Comparison of ENCODE assay signal across 8 cellular contexts in genomic region chr14:51873221-51873893, GRCh38. TPM values are rescaled to one million over a fixed set of nuclear protein-coding genes. Genes with fewer than 3 reads are reported as not detected.
DNase-seq lines count a peak whose midpoint lies in the region; ATAC-seq and TF ChIP-seq lines count a peak whose summit lies in the region.

No MANE protein-coding gene starts in this region.

- H3K9ac ChIP-seq in Loucy (ENCODE audit: low read depth, low read length, poor library complexity, severe bottlenecking), result no peak overlapping the region

- POLR2A ChIA-PET in activated CD8-positive, alpha-beta T cell treated with anti-CD3 and anti-CD28 coated beads for 36 hours (lab: Charles Lee), result interaction anchor here (0.6 to 4.0 kb wide), 9 partner anchors 9 to 61 kb away, joined by 3 to 25 read pairs (median 3); partner anchors contain the start of gene GNG2

- H3K36me3 Mint-ChIP-seq in activated CD8-positive, alpha-beta T cell treated with anti-CD3 and anti-CD28 coated beads for 36 hours (ENCODE audit: low read depth), result peaks cover 66% of the 10 kb centered on the region
- H3K36me3 Mint-ChIP-seq in glutamatergic neuron (ENCODE audit: unreplicated experiment) (no peaks in the 10 kb centered on the region), type B pancreatic cell (no peaks in the 10 kb centered on the region)

- peaks cover 97% of the 10 kb centered on the region for H3K79me2 ChIP-seq in Loucy (ENCODE audit: insufficient read depth, low read length)

- DNase-seq in Right ventricle myocardium superior (no peak), cardiac septum (ENCODE audit: low spot score) (no peak), GOT3 (lab: John Stamatoyannopoulos, UW) (peak; percentile 12), glutamatergic neuron (no peak), type B pancreatic cell (ENCODE audit: extremely low spot score, unreplicated experiment) (no peak), ecto neural progenitor cell (ENCODE audit: low spot score) (no peak)
- DNase-seq in activated CD8-positive, alpha-beta T cell treated with anti-CD3 and anti-CD28 coated beads for 36 hours, result peak; percentile 70

- peaks cover 44% of the 10 kb centered on the region for H3K4me1 ChIP-seq in Loucy (ENCODE audit: insufficient read depth, low read length, poor library complexity, severe bottlenecking)

- no peaks in the 10 kb centered on the region for H3K9me3 ChIP-seq in Loucy (ENCODE audit: insufficient read depth, low read depth, low read length)

- H3K9me3 Mint-ChIP-seq in activated CD8-positive, alpha-beta T cell treated with anti-CD3 and anti-CD28 coated beads for 36 hours, result no peaks in the 10 kb centered on the region
- no peaks in the 10 kb centered on the region for H3K9me3 Mint-ChIP-seq in glutamatergic neuron (ENCODE audit: unreplicated experiment)
- peaks cover 4% of the 10 kb centered on the region for H3K9me3 Mint-ChIP-seq in type B pancreatic cell

- no peaks in the 10 kb centered on the region for H3F3A ChIP-seq in Loucy (ENCODE audit: low read depth)

- H3K36me3 ChIP-seq in Loucy (ENCODE audit: insufficient read depth, low read length), result peaks cover 4% of the 10 kb centered on the region

- CTCF ChIA-PET in activated CD8-positive, alpha-beta T cell treated with anti-CD3 and anti-CD28 coated beads for 36 hours (lab: Charles Lee), result interaction anchor here (1.0 to 1.6 kb wide), 3 partner anchors 9 to 26 kb away, joined by 3 to 5 read pairs (median 4); partner anchors contain the start of gene GNG2

- H3K27me3 Mint-ChIP-seq in activated CD8-positive, alpha-beta T cell treated with anti-CD3 and anti-CD28 coated beads for 36 hours, result no peaks in the 10 kb centered on the region
- H3K27me3 Mint-ChIP-seq in glutamatergic neuron (ENCODE audit: unreplicated experiment) (no peaks in the 10 kb centered on the region), type B pancreatic cell (no peaks in the 10 kb centered on the region)

- H3K4me1 Mint-ChIP-seq in activated CD8-positive, alpha-beta T cell treated with anti-CD3 and anti-CD28 coated beads for 36 hours (ENCODE audit: low read depth), result peaks cover 66% of the 10 kb centered on the region
- peaks cover 25% of the 10 kb centered on the region for H3K4me1 Mint-ChIP-seq in glutamatergic neuron (ENCODE audit: low read depth, unreplicated experiment)
- peaks cover 29% of the 10 kb centered on the region for H3K4me1 Mint-ChIP-seq in type B pancreatic cell (ENCODE audit: unreplicated experiment)

- intact Hi-C loops in Right ventricle myocardium superior (cut with DNase I) (no loop called here), cardiac septum (cut with DNase I) (no loop called here)
- intact Hi-C loops in activated CD8-positive, alpha-beta T cell treated with anti-CD3 and anti-CD28 coated beads for 36 hours (cut with micrococcal nuclease), result loop anchor here (2.0 kb wide), 1 partner anchor 31 kb away; no protein-coding TSS in a partner anchor

- H2AFZ ChIP-seq in Loucy (ENCODE audit: low read length), result no peak overlapping the region

- H4K20me1 ChIP-seq in Loucy (ENCODE audit: insufficient read depth, low read length, poor library complexity, severe bottlenecking), result peaks cover 64% of the 10 kb centered on the region

- no peaks in the 10 kb centered on the region for H3K9me2 ChIP-seq in Loucy (replicated peaks; ENCODE audit: low read depth, low read length)

- H3K27ac Mint-ChIP-seq in activated CD8-positive, alpha-beta T cell treated with anti-CD3 and anti-CD28 coated beads for 36 hours, result peak overlapping the region; percentile 91
- H3K27ac Mint-ChIP-seq in glutamatergic neuron (ENCODE audit: unreplicated experiment) (peak overlapping the region; percentile 49), type B pancreatic cell (peak overlapping the region; percentile 35)

- H3K27me3 ChIP-seq in Loucy (ENCODE audit: insufficient read depth, low read length, poor library complexity, severe bottlenecking), result no peaks in the 10 kb centered on the region

- ATAC-seq in Right ventricle myocardium superior (ENCODE audit: poor library complexity), result peak; percentile 71
- ATAC-seq in activated CD8-positive, alpha-beta T cell treated with anti-CD3 and anti-CD28 coated beads for 36 hours, result peak; percentile 79

- TF ChIP-seq CTCF in Loucy (conservative IDR thresholded peaks at IDR 0.05; ENCODE audit: low read length) (no peak), glutamatergic neuron (IDR thresholded peaks at IDR 0.05; ENCODE audit: partially characterized antibody, unreplicated experiment) (no peak), type B pancreatic cell (conservative IDR thresholded peaks at IDR 0.05) (no peak)
- no peak for TF ChIP-seq CTCF in activated CD8-positive, alpha-beta T cell treated with anti-CD3 and anti-CD28 coated beads for 36 hours (IDR thresholded peaks at IDR 0.05)

- H3K4me3 Mint-ChIP-seq in activated CD8-positive, alpha-beta T cell treated with anti-CD3 and anti-CD28 coated beads for 36 hours, result peak overlapping the region; percentile 30
- H3K4me3 Mint-ChIP-seq in glutamatergic neuron (ENCODE audit: unreplicated experiment), result peak overlapping the region; percentile 11
- H3K4me3 Mint-ChIP-seq in type B pancreatic cell, result peak overlapping the region; percentile 11

- no peak overlapping the region for H3K4me3 ChIP-seq in Loucy (ENCODE audit: low read length, poor library complexity, severe bottlenecking)

- peak overlapping the region; percentile 8 for H3K4me2 ChIP-seq in Loucy (ENCODE audit: low read depth, low read length, poor library complexity, severe bottlenecking)

RNA-seq across cellular contexts. Expression of gene GNG2, which starts 12.9 kb away (rescaled TPM):
- total RNA-seq in Right ventricle myocardium superior, result 10.3 TPM
- total RNA-seq in cardiac septum, result 7.0 TPM
- total RNA-seq in activated CD8-positive, alpha-beta T cell treated with anti-CD3 and anti-CD28 coated beads for 36 hours, result 100 to 1,000 TPM; 174 to 184 TPM
- 245 TPM for total RNA-seq in glutamatergic neuron (ENCODE audit: unreplicated experiment)
- total RNA-seq in type B pancreatic cell (ENCODE audit: low replicate concordance), result 8.7 and 45.3 TPM in 2 replicates

Comparison
In these comparisons a context has a peak if more than half of its experiments do, and no peak if none do; other contexts are left out.
1. DNase-seq: peak in GOT3 (single experiment) and activated CD8-positive, alpha-beta T cell treated with anti-CD3 and anti-CD28 coated beads for 36 hours (single experiment); none in Right ventricle myocardium superior (single experiment), cardiac septum (single experiment), glutamatergic neuron (single experiment), type B pancreatic cell (single experiment) and ecto neural progenitor cell (single experiment).
2. H3K27ac Mint-ChIP-seq: peak in every context shown above with its lines; median percentile 91 in activated CD8-positive, alpha-beta T cell treated with anti-CD3 and anti-CD28 coated beads for 36 hours; 49 in glutamatergic neuron; 35 in type B pancreatic cell.
3. Peak in every context shown above with its lines, with median percentiles within 50 percentile points of each other: H3K4me3 Mint-ChIP-seq.